28 cellular contexts compared by ENCODE assay signal in the genomic region with DNA sequence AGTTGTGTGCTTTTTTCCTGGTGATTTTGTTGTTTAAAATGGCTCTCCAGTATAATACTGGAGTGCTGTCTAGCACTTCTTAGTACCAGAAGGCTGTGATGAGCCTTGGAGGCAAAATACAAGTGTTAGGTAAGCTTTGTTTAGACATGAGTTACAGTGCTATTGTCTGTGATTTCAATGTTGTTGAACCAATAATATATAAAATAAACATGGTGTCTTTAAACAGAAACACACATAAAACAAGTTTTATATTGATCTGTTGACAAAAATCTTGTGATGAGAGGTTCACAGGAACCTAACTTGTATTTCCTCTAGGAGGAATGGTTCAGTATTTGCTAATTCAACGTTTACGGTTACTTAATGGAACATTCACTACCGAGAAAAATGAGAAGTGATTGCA.
"Had no signal": no experiment of that assay in that cellular context is flagged by ENCODE, and none has a peak within 500 bp of the region (broad histone marks: within the 10 kb centered on the region; RNA-seq: fewer than 3 reads in every experiment).

No MANE protein-coding gene starts in this region.

- H2AFZ ChIP-seq: neural progenitor cell, parathyroid adenoma had no signal

- H3K4me1 Mint-ChIP-seq: natural killer cell; stimulated activated effector memory CD8-positive, alpha-beta T cell treated with anti-CD3 and anti-CD28 coated beads, Interleukin-12 subunit alpha, Interleukin-12 subunit beta, amount 100 ng/mL, for 72 hours had no signal

- H3K27ac Mint-ChIP-seq: natural killer cell; nephron; neural progenitor cell; progenitor cell of endocrine pancreas; stimulated activated effector memory CD8-positive, alpha-beta T cell treated with anti-CD3 and anti-CD28 coated beads, Interleukin-12 subunit alpha, Interleukin-12 subunit beta, amount 100 ng/mL, for 72 hours; stimulated activated naive B cell treated with anti-CD40 and anti-IgM and Interleukin-4, amounts not matched to agents 10 μg/mL and 1 μg/mL and 100 μg/mL, for 72 hours; stimulated activated naive CD8-positive, alpha-beta T cell treated with anti-CD3 and anti-CD28 coated beads, Interleukin-15, Interleukin-2, amounts not matched to agents 100 ng/mL and 50 ng/mL, for 24 hours had no signal

- H3K27me3 ChIP-seq: neural progenitor cell, ovary, thyroid gland, tibial nerve, upper lobe of left lung, vagina had no signal

- H3K4me1 ChIP-seq: parathyroid adenoma had no signal

- H3K4me2 ChIP-seq: neural progenitor cell had no signal

- H3K4me3 Mint-ChIP-seq: natural killer cell; nephron; neural progenitor cell; stimulated activated effector memory CD8-positive, alpha-beta T cell treated with anti-CD3 and anti-CD28 coated beads, Interleukin-12 subunit alpha, Interleukin-12 subunit beta, amount 100 ng/mL, for 72 hours; stimulated activated naive B cell treated with anti-CD40 and anti-IgM and Interleukin-4, amounts not matched to agents 10 μg/mL and 1 μg/mL and 100 μg/mL, for 72 hours; stimulated activated naive CD8-positive, alpha-beta T cell treated with anti-CD3 and anti-CD28 coated beads, Interleukin-15, Interleukin-2, amounts not matched to agents 100 ng/mL and 50 ng/mL, for 24 hours had no signal

- ATAC-seq: natural killer cell; psoas muscle; right cardiac atrium; sciatic nerve; stimulated activated effector memory CD8-positive, alpha-beta T cell treated with anti-CD3 and anti-CD28 coated beads, Interleukin-12 subunit alpha, Interleukin-12 subunit beta, amount 100 ng/mL, for 72 hours; stimulated activated naive B cell treated with anti-CD40 and anti-IgM and Interleukin-4, amounts not matched to agents 10 μg/mL and 1 μg/mL and 100 μg/mL, for 72 hours had no signal

- H3K27ac ChIP-seq: neural progenitor cell, ovary, parathyroid adenoma, psoas muscle, stomach, thoracic aorta, thyroid gland, tibial nerve, upper lobe of left lung, vagina had no signal

- H3K36me3 Mint-ChIP-seq: stimulated activated effector memory CD8-positive, alpha-beta T cell treated with anti-CD3 and anti-CD28 coated beads, Interleukin-12 subunit alpha, Interleukin-12 subunit beta, amount 100 ng/mL, for 72 hours had no signal

- H3K4me3 ChIP-seq: neural progenitor cell, ovary, psoas muscle, stomach, thoracic aorta, thyroid gland, tibial nerve, upper lobe of left lung, vagina had no signal

- H3K36me3 ChIP-seq: neural progenitor cell, ovary, stomach, thoracic aorta, thyroid gland, tibial nerve, upper lobe of left lung, vagina had no signal

- DNase-seq: natural killer cell; occipital lobe; ovary; posterior cingulate gyrus; psoas muscle; right cardiac atrium; small intestine; stimulated activated CD4-positive, alpha-beta T cell treated with anti-CD3 and anti-CD28 coated beads, Interleukin-15, amount 100 ng/mL, for 24 hours; stimulated activated CD4-positive, alpha-beta T cell treated with anti-CD3 and anti-CD28 coated beads, Interleukin-2, amount 100 ng/mL, for 24 hours; stimulated activated CD4-positive, alpha-beta T cell treated with anti-CD3 and anti-CD28 coated beads, Interleukin-2, amount 100 ng/mL, for 48 hours; stimulated activated CD4-positive, alpha-beta T cell treated with anti-CD3 and anti-CD28 coated beads, Interleukin-4, amount 100 ng/mL, for 24 hours; stimulated activated naive B cell treated with anti-CD40 and anti-IgM and Interleukin-4, amounts not matched to agents 10 μg/mL and 1 μg/mL and 100 μg/mL, for 72 hours; stimulated activated naive CD4-positive, alpha-beta T cell treated with Interleukin-2 at 50 U/mL for 16 hours; stomach; thyroid gland; trophoblast cell; upper lobe of left lung had no signal

- H3K9me3 ChIP-seq: ovary, thoracic aorta, thyroid gland, vagina had no signal

- H3K9ac ChIP-seq: neural progenitor cell, parathyroid adenoma had no signal

- FAIRE-seq: small intestine, urothelium cell line had no signal

- H3K79me2 ChIP-seq: parathyroid adenoma had no signal
